ENCODE assay signal across 1 cellular context in the genomic region with DNA sequence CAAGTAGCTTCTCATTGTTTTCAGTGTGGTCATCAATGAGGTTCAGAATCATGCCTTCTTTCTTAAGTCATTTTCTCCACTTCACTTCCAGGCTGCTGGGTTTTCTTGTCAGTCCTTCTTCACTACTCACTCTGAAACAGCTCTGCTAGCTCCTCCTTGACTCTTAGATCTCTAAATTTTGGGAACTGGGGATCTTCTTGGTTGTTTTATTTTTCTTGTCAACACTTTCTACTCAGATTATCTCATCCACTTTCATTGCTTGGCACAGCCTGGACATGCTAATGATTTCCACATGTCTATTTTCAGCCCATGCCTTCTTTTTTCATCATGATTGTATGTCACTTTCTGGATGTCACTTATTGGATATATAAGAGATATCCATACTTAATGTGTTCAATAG.
TF ChIP-seq lines count a peak whose summit lies in the region.

No MANE protein-coding gene starts in this region.

TF ChIP-seq in H1, 55 proteins besides CTCF, POLR2A, EP300 and RAD21:
- TF ChIP-seq CEBPB (IDR thresholded peaks at IDR 0.05; ENCODE audit: low read depth, low read length), result no peak
- TF ChIP-seq CHD2 (IDR thresholded peaks at IDR 0.05; ENCODE audit: low read length), result no peak
- TF ChIP-seq MAX (IDR thresholded peaks at IDR 0.05), result no peak
- no peak for TF ChIP-seq TAF1 (IDR thresholded peaks at IDR 0.05; ENCODE audit: low read depth, low read length)
- TF ChIP-seq E2F6 (IDR thresholded peaks at IDR 0.05), result no peak
- TF ChIP-seq CBX8 (IDR thresholded peaks at IDR 0.05; ENCODE audit: borderline replicate concordance, low read depth, low read length), result no peak
- TF ChIP-seq RFX5 (IDR thresholded peaks at IDR 0.05; ENCODE audit: borderline replicate concordance, low read depth, low read length), result no peak
- no peak for TF ChIP-seq KDM1A (IDR thresholded peaks at IDR 0.05; ENCODE audit: borderline replicate concordance, low read length)
- TF ChIP-seq POLR2AphosphoS5 (IDR thresholded peaks at IDR 0.05; ENCODE audit: low read depth, low read length), result no peak
- no peak for TF ChIP-seq TEAD4 (IDR thresholded peaks at IDR 0.05; ENCODE audit: low read depth, low read length)
- TF ChIP-seq TBP (IDR thresholded peaks at IDR 0.05; ENCODE audit: low read depth, low read length), result no peak
- TF ChIP-seq, protein P1, sequence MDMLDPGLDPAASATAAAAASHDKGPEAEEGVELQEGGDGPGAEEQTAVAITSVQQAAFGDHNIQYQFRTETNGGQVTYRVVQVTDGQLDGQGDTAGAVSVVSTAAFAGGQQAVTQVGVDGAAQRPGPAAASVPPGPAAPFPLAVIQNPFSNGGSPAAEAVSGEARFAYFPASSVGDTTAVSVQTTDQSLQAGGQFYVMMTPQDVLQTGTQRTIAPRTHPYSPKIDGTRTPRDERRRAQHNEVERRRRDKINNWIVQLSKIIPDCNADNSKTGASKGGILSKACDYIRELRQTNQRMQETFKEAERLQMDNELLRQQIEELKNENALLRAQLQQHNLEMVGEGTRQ (IDR thresholded peaks at IDR 0.05; ENCODE audit: low read length), result no peak
- TF ChIP-seq RXRA (IDR thresholded peaks at IDR 0.05; ENCODE audit: insufficient read depth, low read depth, low read length), result no peak
- no peak for TF ChIP-seq POU5F1 (IDR thresholded peaks at IDR 0.05; ENCODE audit: low read depth, low read length)
